1 cellular context compared by ENCODE assay signal in the genomic region with DNA sequence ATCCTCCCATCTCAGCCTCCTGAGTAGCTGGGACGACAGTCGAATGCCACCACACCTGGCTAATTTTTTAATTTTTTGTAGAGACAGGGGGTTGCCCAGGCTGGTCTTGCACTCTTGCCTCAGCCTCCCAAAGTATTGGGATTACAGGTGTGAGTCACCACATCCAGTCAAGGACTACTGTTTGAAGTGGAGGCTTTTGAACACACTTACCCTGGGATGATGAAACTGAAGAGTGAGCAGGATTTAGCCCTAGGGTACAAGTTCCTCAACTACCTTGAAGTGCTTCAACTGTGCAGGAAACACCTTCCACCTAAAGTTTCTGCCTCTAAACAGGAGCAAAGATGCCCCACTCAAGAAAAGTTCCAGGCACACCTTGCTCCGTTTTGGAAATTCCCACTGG.
TF ChIP-seq lines count a peak whose summit lies in the region.

No MANE protein-coding gene starts in this region.

TF ChIP-seq in HepG2, 621 proteins besides CTCF, POLR2A, EP300 and RAD21:
- TF ChIP-seq ZNF879 (CRISPR knock-in tag; IDR thresholded peaks at IDR 0.05) = no peak
- TF ChIP-seq, protein P1, sequence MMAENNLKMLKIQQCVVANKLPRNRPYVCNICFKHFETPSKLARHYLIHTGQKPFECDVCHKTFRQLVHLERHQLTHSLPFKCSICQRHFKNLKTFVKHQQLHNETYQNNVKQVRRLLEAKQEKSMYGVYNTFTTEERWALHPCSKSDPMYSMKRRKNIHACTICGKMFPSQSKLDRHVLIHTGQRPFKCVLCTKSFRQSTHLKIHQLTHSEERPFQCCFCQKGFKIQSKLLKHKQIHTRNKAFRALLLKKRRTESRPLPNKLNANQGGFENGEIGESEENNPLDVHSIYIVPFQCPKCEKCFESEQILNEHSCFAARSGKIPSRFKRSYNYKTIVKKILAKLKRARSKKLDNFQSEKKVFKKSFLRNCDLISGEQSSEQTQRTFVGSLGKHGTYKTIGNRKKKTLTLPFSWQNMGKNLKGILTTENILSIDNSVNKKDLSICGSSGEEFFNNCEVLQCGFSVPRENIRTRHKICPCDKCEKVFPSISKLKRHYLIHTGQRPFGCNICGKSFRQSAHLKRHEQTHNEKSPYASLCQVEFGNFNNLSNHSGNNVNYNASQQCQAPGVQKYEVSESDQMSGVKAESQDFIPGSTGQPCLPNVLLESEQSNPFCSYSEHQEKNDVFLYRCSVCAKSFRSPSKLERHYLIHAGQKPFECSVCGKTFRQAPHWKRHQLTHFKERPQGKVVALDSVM (CRISPR knock-in tag; IDR thresholded peaks at IDR 0.05) = peak; percentile 39; the same call in 1 of the 2 replicates
- TF ChIP-seq, protein P2, sequence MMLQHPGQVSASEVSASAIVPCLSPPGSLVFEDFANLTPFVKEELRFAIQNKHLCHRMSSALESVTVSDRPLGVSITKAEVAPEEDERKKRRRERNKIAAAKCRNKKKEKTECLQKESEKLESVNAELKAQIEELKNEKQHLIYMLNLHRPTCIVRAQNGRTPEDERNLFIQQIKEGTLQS (CRISPR knock-in tag; IDR thresholded peaks at IDR 0.05) = 0 out of 2 replicates have a peak, but pooled peaks have one; percentile 20
- TF ChIP-seq, protein P3, sequence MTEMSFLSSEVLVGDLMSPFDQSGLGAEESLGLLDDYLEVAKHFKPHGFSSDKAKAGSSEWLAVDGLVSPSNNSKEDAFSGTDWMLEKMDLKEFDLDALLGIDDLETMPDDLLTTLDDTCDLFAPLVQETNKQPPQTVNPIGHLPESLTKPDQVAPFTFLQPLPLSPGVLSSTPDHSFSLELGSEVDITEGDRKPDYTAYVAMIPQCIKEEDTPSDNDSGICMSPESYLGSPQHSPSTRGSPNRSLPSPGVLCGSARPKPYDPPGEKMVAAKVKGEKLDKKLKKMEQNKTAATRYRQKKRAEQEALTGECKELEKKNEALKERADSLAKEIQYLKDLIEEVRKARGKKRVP (CRISPR knock-in tag; IDR thresholded peaks at IDR 0.05) = 0 out of 4 replicates have a peak, but pooled peaks of 1 of the 2 experiments have one; percentile 53
- TF ChIP-seq ZNF460 (CRISPR knock-in tag; IDR thresholded peaks at IDR 0.05; ENCODE audit: borderline replicate concordance) = peak; percentile 60; the same call in 1 of the 2 replicates
- no peak for TF ChIP-seq SOX13 (IDR thresholded peaks at IDR 0.05)
- no peak for TF ChIP-seq SOX13 (CRISPR knock-in tag; conservative IDR thresholded peaks at IDR 0.05 in 1 of 2, IDR thresholded peaks at IDR 0.05 in 1 of 2)
- peak; percentile 27; the same call in 1 of the 2 replicates for TF ChIP-seq CEBPB (IDR thresholded peaks at IDR 0.05; ENCODE audit: borderline replicate concordance, low read depth, low read length)
- peak; percentile 91 for TF ChIP-seq FOSL2 (CRISPR knock-in tag; IDR thresholded peaks at IDR 0.05)
- TF ChIP-seq ZNF782 (CRISPR knock-in tag; IDR thresholded peaks at IDR 0.05; ENCODE audit: borderline replicate concordance) = 0 out of 2 replicates have a peak, but pooled peaks have one; percentile 25
- peak; percentile 41; the same call in 1 of the 2 replicates for TF ChIP-seq ZNF547 (CRISPR knock-in tag; IDR thresholded peaks at IDR 0.05)
